In genomic region chr2:64212801-64213321, GRCh38 we compare ENCODE assay signal across 9 cellular contexts.
DNase-seq lines count a peak whose midpoint lies in the region; TF ChIP-seq lines count a peak whose summit lies in the region.
"Had no signal": no experiment of that assay in that cellular context is flagged by ENCODE, and none has a peak within 500 bp of the region (broad histone marks: within the 10 kb centered on the region; RNA-seq: fewer than 3 reads in every experiment).

No MANE protein-coding gene starts in this region.

- no peaks in the 10 kb centered on the region for H3K36me3 ChIP-seq in CD4-positive, alpha-beta memory T cell (ENCODE audit: insufficient read depth, low read length)
- H3K36me3 ChIP-seq in esophagus (ENCODE audit: control insufficient read depth in 2 of 2, insufficient read depth in 2 of 2, low read length in 1 of 2) (no peaks in the 10 kb centered on the region), stomach (no peaks in the 10 kb centered on the region)
- H3K36me3 ChIP-seq: cardiac muscle cell had no signal

- CTCF ChIA-PET in CD4-positive, alpha-beta memory T cell (lab: Charles Lee; ENCODE audit: partially characterized antibody), result interaction anchor here (0.7 to 1.6 kb wide), 3 partner anchors 9 to 115 kb away, joined by 3 to 6 read pairs (median 3); no protein-coding TSS in a partner anchor

- H3K27me3 ChIP-seq in CD4-positive, alpha-beta memory T cell (ENCODE audit: insufficient read depth, low read length), result no peaks in the 10 kb centered on the region
- H3K27me3 ChIP-seq in esophagus (ENCODE audit: control insufficient read depth in 1 of 2, insufficient read depth in 2 of 2, low read length in 2 of 2) (no peaks in the 10 kb centered on the region), stomach (no peaks in the 10 kb centered on the region)
- H3K27me3 ChIP-seq: cardiac muscle cell had no signal

- no peaks in the 10 kb centered on the region for H3K9me3 ChIP-seq in CD4-positive, alpha-beta memory T cell (ENCODE audit: control insufficient read depth in 1 of 2, low read length in 2 of 2)
- H3K9me3 ChIP-seq in esophagus (ENCODE audit: control insufficient read depth in 2 of 2, insufficient read depth in 1 of 2, low read depth in 1 of 2, low read length in 1 of 2) (no peaks in the 10 kb centered on the region), stomach (no peaks in the 10 kb centered on the region)

- no peaks in the 10 kb centered on the region for H3K36me3 Mint-ChIP-seq in CD4-positive, alpha-beta memory T cell

- peak overlapping the region in 5 of 7 donors; percentile 37 to 88 (median 57) for H3K27ac Mint-ChIP-seq in CD4-positive, alpha-beta memory T cell

- no peak overlapping the region for H3K4me3 ChIP-seq in CD4-positive, alpha-beta memory T cell (ENCODE audit: low read length in 2 of 2)
- no peak overlapping the region for H3K4me3 ChIP-seq in esophagus (ENCODE audit: low read depth in 1 of 2, low read length in 2 of 2)
- no peak overlapping the region for H3K4me3 ChIP-seq in stomach
- H3K4me3 ChIP-seq: cardiac muscle cell had no signal

- intact Hi-C loops in CD4-positive, alpha-beta memory T cell (cut with micrococcal nuclease), result loop anchor here (1.0 to 5.0 kb wide), 2 partner anchors 9 to 371 kb away; partner anchors contain the start of gene UGP2
- intact Hi-C loops in stomach (cut with DNase I; ENCODE audit: low total_unique reads), result no loop called here

- H3K27ac ChIP-seq in CD4-positive, alpha-beta memory T cell (ENCODE audit: low read depth, low read length), result no peak overlapping the region
- H3K27ac ChIP-seq in esophagus (ENCODE audit: low read depth in 2 of 2, low read length in 1 of 2) (peak overlapping the region; percentile 36 to 68), stomach (peak overlapping the region in 4 of 5 donors; percentile 5 to 78 (median 62))
- H3K27ac ChIP-seq: cardiac muscle cell had no signal

- POLR2A ChIA-PET in CD4-positive, alpha-beta memory T cell (lab: Charles Lee; ENCODE audit: partially characterized antibody), result interaction anchor here (0.6 to 1.4 kb wide), 3 partner anchors 10 to 114 kb away, joined by 3 to 4 read pairs (median 3); no protein-coding TSS in a partner anchor

- no peak for TF ChIP-seq EP300 in stomach (IDR thresholded peaks at IDR 0.05)

- H3K9me3 Mint-ChIP-seq in CD4-positive, alpha-beta memory T cell, result peaks cover 0 to 2% (median 0%) of the 10 kb centered on the region in 8 donors

- 77 to 80% methylated on average over 3 of the region's 3 CpGs for WGBS in esophagus, 2 donors
- WGBS in stomach, 5 donors, result 78 to 84% (median 79%) methylated on average over 3 of the region's 3 CpGs

- H3K27me3 Mint-ChIP-seq in CD4-positive, alpha-beta memory T cell, result no peaks in the 10 kb centered on the region

- no peak for TF ChIP-seq CTCF in stomach (IDR thresholded peaks at IDR 0.05)

- H3K4me3 Mint-ChIP-seq in CD4-positive, alpha-beta memory T cell, result peak overlapping the region in 3 of 8 donors; percentile 15 to 67 (median 43)

- no peak for DNase-seq in CD4-positive, alpha-beta memory T cell
- DNase-seq in HCEC 1CT (peak; percentile 61), RPMI8226 (peak; percentile 29), stomach (no peak), HuH-7.5 (ENCODE audit: low spot score) (no peak), NCI-H1417 (lab: John Stamatoyannopoulos, UW) (no peak), medulla oblongata (ENCODE audit: extremely low spot score) (no peak)

- TF ChIP-seq POLR2A in stomach (IDR thresholded peaks at IDR 0.05), result no peak

- H3K4me1 Mint-ChIP-seq in CD4-positive, alpha-beta memory T cell, result peaks cover 32 to 58% (median 45%) of the 10 kb centered on the region in 4 donors

- H3K4me1 ChIP-seq in CD4-positive, alpha-beta memory T cell (ENCODE audit: insufficient read depth, low read length), result peaks cover 49% of the 10 kb centered on the region
- H3K4me1 ChIP-seq in esophagus (ENCODE audit: control insufficient read depth in 2 of 2, insufficient read depth in 2 of 2, low read length in 1 of 2) (peaks cover 0 to 8% of the 10 kb centered on the region in 2 donors), stomach (peaks cover 0 to 39% (median 13%) of the 10 kb centered on the region in 4 donors)

Comparison
In these comparisons a context has a peak if more than half of its experiments do, and no peak if none do; other contexts are left out.
1. DNase-seq: peak in HCEC 1CT (single experiment) and RPMI8226 (single experiment); none in CD4-positive, alpha-beta memory T cell (0 of 5), stomach (single experiment), HuH-7.5 (single experiment), NCI-H1417 (0 of 3) and medulla oblongata (single experiment).